24 cellular contexts compared by ENCODE assay signal in genomic region chr7:7976677-7977076, GRCh38. TPM values are rescaled to one million over a fixed set of nuclear protein-coding genes. Genes with fewer than 3 reads are reported as not detected.
DNase-seq lines count a peak whose midpoint lies in the region; ATAC-seq and TF ChIP-seq lines count a peak whose summit lies in the region.
"Had no signal": no experiment of that assay in that cellular context is flagged by ENCODE, and none has a peak within 500 bp of the region (broad histone marks: within the 10 kb centered on the region; RNA-seq: fewer than 3 reads in every experiment).

No MANE protein-coding gene starts in this region.

- H3K27ac ChIP-seq in HL-60 (replicated peaks): peak overlapping the region; percentile 58; the same call in 1 of the 2 replicates
- H3K27ac ChIP-seq in lower lobe of right lung: no peak overlapping the region
- H3K27ac ChIP-seq: adrenal gland, C4-2B, heart left ventricle had no signal

- no peak for DNase-seq in stimulated activated naive CD8-positive, alpha-beta T cell treated with anti-CD3 and anti-CD28 coated beads, Interleukin-15, amount 100 ng/mL, for 72 hours
- DNase-seq in stimulated activated naive CD8-positive, alpha-beta T cell treated with anti-CD3 and anti-CD28 coated beads, Interleukin-15, Interleukin-2, amounts not matched to agents 100 U/mL and 50 U/mL, for 24 hours: no peak
- DNase-seq in HL-60 (ENCODE audit: low read depth in 1 of 2, low spot score in 1 of 2): peak in 1 of 2 experiments; percentile 12
- no peak for DNase-seq in lower lobe of right lung
- DNase-seq in SW 1271 (lab: John Stamatoyannopoulos, UW): no peak
- DNase-seq in DMS53 treated with DMSO at 0.1 percent for 48 hours (lab: John Stamatoyannopoulos, UW; ENCODE audit: unreplicated experiment): no peak
- DNase-seq: activated CD8-positive, alpha-beta T cell treated with anti-CD3 and anti-CD28 coated beads for 36 hours; activated gamma-delta T cell; adrenal gland; DMS 273 treated with DMSO at 0.1 percent for 48 hours; erythroblast; heart left ventricle; NCI-H1092; NCI-H187; NCI-H69; stimulated activated CD4-positive, alpha-beta T cell treated with anti-CD3 and anti-CD28 coated beads, Interleukin-2, amount 100 ng/mL, for 48 hours; stimulated activated naive B cell treated with anti-CD40 and anti-IgM and Interleukin-4, amounts not matched to agents 10 μg/mL and 1 μg/mL and 100 μg/mL, for 72 hours; T1000 had no signal

- H3K4me1 Mint-ChIP-seq in stimulated activated naive CD8-positive, alpha-beta T cell treated with anti-CD3 and anti-CD28 coated beads, Interleukin-15, amount 100 ng/mL, for 72 hours: peaks cover 56% of the 10 kb centered on the region

- no peaks in the 10 kb centered on the region for H3K27me3 Mint-ChIP-seq in stimulated activated naive CD8-positive, alpha-beta T cell treated with anti-CD3 and anti-CD28 coated beads, Interleukin-15, amount 100 ng/mL, for 72 hours
- H3K27me3 Mint-ChIP-seq: activated CD8-positive, alpha-beta T cell treated with anti-CD3 and anti-CD28 coated beads for 36 hours; brain; memory B cell; stimulated activated naive B cell treated with anti-CD40 and anti-IgM and Interleukin-4, amounts not matched to agents 10 μg/mL and 1 μg/mL and 100 μg/mL, for 72 hours had no signal

- peaks cover 6% of the 10 kb centered on the region for H3K4me1 ChIP-seq in lower lobe of right lung

- H3K9me3 ChIP-seq in lower lobe of right lung: no peaks in the 10 kb centered on the region
- H3K9me3 ChIP-seq: adrenal gland, heart left ventricle, thoracic aorta had no signal

- no peaks in the 10 kb centered on the region for H3K36me3 ChIP-seq in lower lobe of right lung
- H3K36me3 ChIP-seq: adrenal gland, heart left ventricle, thoracic aorta had no signal

- peak; percentile 52 for ATAC-seq in stimulated activated naive CD8-positive, alpha-beta T cell treated with anti-CD3 and anti-CD28 coated beads, Interleukin-15, amount 100 ng/mL, for 72 hours
- no peak for ATAC-seq in stimulated activated naive CD8-positive, alpha-beta T cell treated with anti-CD3 and anti-CD28 coated beads, Interleukin-15, Interleukin-2, amounts not matched to agents 100 U/mL and 50 U/mL, for 24 hours
- ATAC-seq in lower lobe of right lung: peak; percentile 72 to 75
- no peak for ATAC-seq in HG02678 (IDR thresholded peaks at IDR 0.05; ENCODE audit: unreplicated experiment)
- ATAC-seq: activated CD8-positive, alpha-beta T cell treated with anti-CD3 and anti-CD28 coated beads for 36 hours; heart left ventricle; SK-N-SH treated with all-trans-retinoic acid at 6 μM for 48 hours; stimulated activated naive B cell treated with anti-CD40 and anti-IgM and Interleukin-4, amounts not matched to agents 10 μg/mL and 1 μg/mL and 100 μg/mL, for 72 hours had no signal

- TF ChIP-seq CTCF in HL-60 (IDR thresholded peaks at IDR 0.05; ENCODE audit: insufficient read depth, low read length): no peak
- TF ChIP-seq CTCF in lower lobe of right lung (IDR thresholded peaks at IDR 0.05): no peak

- H3K27me3 ChIP-seq in HL-60 (ENCODE audit: insufficient read depth, poor library complexity, severe bottlenecking) (no peaks in the 10 kb centered on the region), lower lobe of right lung (ENCODE audit: low read depth) (no peaks in the 10 kb centered on the region)
- H3K27me3 ChIP-seq: adrenal gland, heart left ventricle had no signal

- H3K4me3 Mint-ChIP-seq in stimulated activated naive CD8-positive, alpha-beta T cell treated with anti-CD3 and anti-CD28 coated beads, Interleukin-15, amount 100 ng/mL, for 72 hours: no peak overlapping the region
- H3K4me3 Mint-ChIP-seq: activated CD8-positive, alpha-beta T cell treated with anti-CD3 and anti-CD28 coated beads for 36 hours; memory B cell; stimulated activated naive B cell treated with anti-CD40 and anti-IgM and Interleukin-4, amounts not matched to agents 10 μg/mL and 1 μg/mL and 100 μg/mL, for 72 hours had no signal

- no peak overlapping the region for H3K4me3 ChIP-seq in HL-60 (replicated peaks; ENCODE audit: insufficient read depth, low read length)
- no peak overlapping the region for H3K4me3 ChIP-seq in lower lobe of right lung
- H3K4me3 ChIP-seq: adrenal gland, heart left ventricle had no signal

- H3K27ac Mint-ChIP-seq in stimulated activated naive CD8-positive, alpha-beta T cell treated with anti-CD3 and anti-CD28 coated beads, Interleukin-15, amount 100 ng/mL, for 72 hours: no peak overlapping the region
- H3K27ac Mint-ChIP-seq: memory B cell; stimulated activated naive B cell treated with anti-CD40 and anti-IgM and Interleukin-4, amounts not matched to agents 10 μg/mL and 1 μg/mL and 100 μg/mL, for 72 hours had no signal

- no peaks in the 10 kb centered on the region for H3K9me3 Mint-ChIP-seq in stimulated activated naive CD8-positive, alpha-beta T cell treated with anti-CD3 and anti-CD28 coated beads, Interleukin-15, amount 100 ng/mL, for 72 hours
- H3K9me3 Mint-ChIP-seq: activated CD8-positive, alpha-beta T cell treated with anti-CD3 and anti-CD28 coated beads for 36 hours; brain; memory B cell; stimulated activated naive B cell treated with anti-CD40 and anti-IgM and Interleukin-4, amounts not matched to agents 10 μg/mL and 1 μg/mL and 100 μg/mL, for 72 hours had no signal

- intact Hi-C loops in lower lobe of right lung (cut with DNase I): no loop called here

RNA-seq across cellular contexts. Expression of gene GLCCI1, which starts 8.1 kb away (rescaled TPM):
- total RNA-seq in lower lobe of right lung: 63.9 TPM

Comparison
In these comparisons a context has a peak if more than half of its experiments do, and no peak if none do; other contexts are left out.
1. ATAC-seq: peak in stimulated activated naive CD8-positive, alpha-beta T cell treated with anti-CD3 and anti-CD28 coated beads, Interleukin-15, amount 100 ng/mL, for 72 hours (single experiment) and lower lobe of right lung (2 of 2); none in stimulated activated naive CD8-positive, alpha-beta T cell treated with anti-CD3 and anti-CD28 coated beads, Interleukin-15, Interleukin-2, amounts not matched to agents 100 U/mL and 50 U/mL, for 24 hours (single experiment) and HG02678 (single experiment).